ENCODE assay signal across 16 cellular contexts in genomic region chr2:11357428-11357972, GRCh38. TPM values are rescaled to one million over a fixed set of nuclear protein-coding genes. Genes with fewer than 3 reads are reported as not detected.
A peak's percentile ranks its signal among the peaks of the same experiment; 100 is the strongest.
DNase-seq lines count a peak whose midpoint lies in the region; ATAC-seq, FAIRE-seq and TF ChIP-seq lines count a peak whose summit lies in the region.
"Had no signal": no experiment of that assay in that cellular context is flagged by ENCODE, and none has a peak within 500 bp of the region (broad histone marks: within the 10 kb centered on the region; RNA-seq: fewer than 3 reads in every experiment).

No MANE protein-coding gene starts in this region.

- TF ChIP-seq CTCF in HCT116 (IDR thresholded peaks at IDR 0.05 in 2 of 3, conservative IDR thresholded peaks at IDR 0.05 in 1 of 3; ENCODE audit: borderline replicate concordance in 1 of 3, insufficient read depth in 1 of 3, low read depth in 2 of 3, low read length in 2 of 3): no peak
- TF ChIP-seq CTCF in body of pancreas (IDR thresholded peaks at IDR 0.05): no peak
- TF ChIP-seq CTCF in psoas muscle (IDR thresholded peaks at IDR 0.05): no peak

- H3K36me3 ChIP-seq in HCT116 (ENCODE audit: control insufficient read depth in 1 of 2, insufficient read depth in 2 of 2, low read length in 2 of 2) (no peaks in the 10 kb centered on the region), body of pancreas (replicated peaks in 1 of 2; ENCODE audit: insufficient read depth in 1 of 2, low read depth in 2 of 2) (no peaks in the 10 kb centered on the region), psoas muscle (ENCODE audit: insufficient read depth in 1 of 2, low read depth in 1 of 2) (no peaks in the 10 kb centered on the region)

- no peak for TF ChIP-seq POLR2A in HCT116 (IDR thresholded peaks at IDR 0.05; ENCODE audit: borderline replicate concordance, extremely low read depth, insufficient read depth, insufficient read length)
- no peak for TF ChIP-seq POLR2A in body of pancreas (IDR thresholded peaks at IDR 0.05)

- H3K9me2 ChIP-seq in HCT116 (ENCODE audit: insufficient read depth): no peaks in the 10 kb centered on the region

- RAD21 ChIA-PET in HCT116 (lab: Charles Lee; ENCODE audit: low non-redundant PET in 1 of 2, low total read pairs in 2 of 2, uncharacterized antibody in 2 of 2, unreplicated experiment in 2 of 2): interaction anchor here in 1 of 2 experiments (1.3 kb wide), 1 partner anchor 17 kb away, joined by 5 read pairs; no protein-coding TSS in a partner anchor

- CTCF ChIA-PET in HCT116 (lab: Charles Lee): no interaction called here

- DNase-seq in HCT116 (ENCODE audit: low read depth, low spot score) (no peak), body of pancreas (peak in 2 of 4 donors; percentile 12 to 70), left lobe of liver (ENCODE audit: low spot score) (peak; percentile 93), psoas muscle (peak; percentile 75 to 89), NCI-H748 treated with DMSO at 0.1 percent for 48 hours (lab: John Stamatoyannopoulos, UW) (no peak), 8988T (no peak), GM19239 (ENCODE audit: insufficient read length, low spot score) (no peak)
- DNase-seq: activated CD4-positive, alpha-beta T cell treated with anti-CD3 and anti-CD28 coated beads, Interleukin-2, amount 10 ng/mL, durations not matched to agents 7 days and 5 days; activated naive CD4-positive, alpha-beta T cell treated with anti-CD3 and anti-CD28 coated beads for 36 hours; GOT3; midbrain; NCI-H1105; NCI-H526 treated with DMSO at 0.1 percent for 48 hours; stimulated activated CD4-positive, alpha-beta T cell treated with anti-CD3 and anti-CD28 coated beads, Interleukin-4, amount 100 ng/mL, for 4 hours; stimulated activated CD8-positive, alpha-beta memory T cell treated with anti-CD3 and anti-CD28 coated beads, Interleukin-4, amount 100 ng/mL, for 48 hours had no signal

- 82 to 88% methylated on average over 4 to 7 of the region's 7 CpGs for WGBS in body of pancreas, 2 donors
- WGBS in psoas muscle, 3 donors: 24 to 37% (median 36%) methylated on average over 7 of the region's 7 CpGs

- no peak for TF ChIP-seq RAD21 in HCT116 (IDR thresholded peaks at IDR 0.05; ENCODE audit: low read depth)

- H4K20me1 ChIP-seq in HCT116 (ENCODE audit: insufficient read depth): no peaks in the 10 kb centered on the region

- ATAC-seq in HCT116 (peak; percentile 82), body of pancreas (peak; percentile 18), left lobe of liver (peak; percentile 92), psoas muscle (peak; percentile 93 to 97 (median 94)), HG02870 (IDR thresholded peaks at IDR 0.05; ENCODE audit: unreplicated experiment) (no peak)

- no peaks in the 10 kb centered on the region for H3K79me2 ChIP-seq in HCT116 (ENCODE audit: insufficient read depth, low read length)

- H3K9me3 ChIP-seq in HCT116 (ENCODE audit: control insufficient read depth in 1 of 2, insufficient read depth in 1 of 2, low read depth in 1 of 2, low read length in 2 of 2) (no peaks in the 10 kb centered on the region), body of pancreas (no peaks in the 10 kb centered on the region), psoas muscle (no peaks in the 10 kb centered on the region)

- H3K4me2 ChIP-seq in HCT116 (ENCODE audit: low read length): peak overlapping the region; percentile 44

- H3K27me3 ChIP-seq in HCT116 (ENCODE audit: insufficient read depth, low read length): no peaks in the 10 kb centered on the region
- H3K27me3 ChIP-seq in body of pancreas: no peaks in the 10 kb centered on the region
- no peaks in the 10 kb centered on the region for H3K27me3 ChIP-seq in psoas muscle (ENCODE audit: insufficient read depth in 3 of 3, low read length in 2 of 3)

- H3K4me1 ChIP-seq in HCT116 (ENCODE audit: control insufficient read depth in 1 of 2, insufficient read depth in 2 of 2, low read length in 2 of 2): peaks cover 9 to 15% of the 10 kb centered on the region in 2 experiments; a peak in 3 of 4 replicates
- no peaks in the 10 kb centered on the region for H3K4me1 ChIP-seq in body of pancreas
- H3K4me1 ChIP-seq in psoas muscle: peaks cover 27% of the 10 kb centered on the region

- no peak overlapping the region for H3K9ac ChIP-seq in HCT116 (ENCODE audit: low read length)

- intact Hi-C loops in HCT116 (cut with micrococcal nuclease) (no loop called here), body of pancreas (cut with DNase I) (no loop called here), psoas muscle (cut with DNase I) (loop anchor here in 1 of 2 donors (1.0 kb wide), 1 partner anchor 14 kb away; no protein-coding TSS in a partner anchor)

- no peak for FAIRE-seq in GM19239 (lab: Jason Lieb, UNC)

- H3K27ac ChIP-seq in HCT116 (ENCODE audit: low read depth, low read length): no peak overlapping the region
- H3K27ac ChIP-seq in body of pancreas: no peak overlapping the region
- peak overlapping the region; percentile 85 for H3K27ac ChIP-seq in psoas muscle

- no TSS peak for BruUV-seq in HCT116 (replicated peaks; lab: Mats Ljungman, UMichigan)

- POLR2A ChIA-PET in HCT116 (lab: Charles Lee): no interaction called here

- no peak overlapping the region for H3K4me3 ChIP-seq in HCT116 (replicated peaks in 1 of 2; ENCODE audit: low read depth in 1 of 2, low read length in 2 of 2)
- no peak overlapping the region for H3K4me3 ChIP-seq in body of pancreas
- H3K4me3 ChIP-seq in psoas muscle: no peak overlapping the region

- H2AFZ ChIP-seq in HCT116 (ENCODE audit: low read depth, low read length, poor library complexity, severe bottlenecking): peak overlapping the region; percentile 60

TF ChIP-seq in HCT116, 20 proteins besides CTCF, POLR2A, EP300 and RAD21 (continues in another document):
- TF ChIP-seq CEBPB (IDR thresholded peaks at IDR 0.05; ENCODE audit: low read depth) (peak; percentile 69), ZNF274 (IDR thresholded peaks at IDR 0.05; ENCODE audit: low read depth, low read length) (no peak), YY1 (IDR thresholded peaks at IDR 0.05; ENCODE audit: extremely low read depth, insufficient replicate concordance, low read depth, low read length) (no peak), EZH2phosphoT487 (IDR thresholded peaks at IDR 0.05; ENCODE audit: borderline replicate concordance) (no peak), JUND (IDR thresholded peaks at IDR 0.05) (no peak), CBX3 (IDR thresholded peaks at IDR 0.05; ENCODE audit: low read depth) (no peak), ELF1 (IDR thresholded peaks at IDR 0.05; ENCODE audit: borderline replicate concordance, low read depth) (no peak), REST (IDR thresholded peaks at IDR 0.05; ENCODE audit: low read depth) (no peak), FOSL1 (IDR thresholded peaks at IDR 0.05; ENCODE audit: low read depth) (no peak), SP1 (IDR thresholded peaks at IDR 0.05; ENCODE audit: low read depth) (0 out of 2 replicates have a peak, but pooled peaks have one; percentile 10), TCF7L2 (IDR thresholded peaks at IDR 0.05; ENCODE audit: borderline replicate concordance, extremely low read depth, insufficient read depth, insufficient read length) (peak; percentile 46)
- TF ChIP-seq, protein P1, sequence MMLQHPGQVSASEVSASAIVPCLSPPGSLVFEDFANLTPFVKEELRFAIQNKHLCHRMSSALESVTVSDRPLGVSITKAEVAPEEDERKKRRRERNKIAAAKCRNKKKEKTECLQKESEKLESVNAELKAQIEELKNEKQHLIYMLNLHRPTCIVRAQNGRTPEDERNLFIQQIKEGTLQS (IDR thresholded peaks at IDR 0.05): 0 out of 2 replicates have a peak, but pooled peaks have one; percentile 29
- TF ChIP-seq, protein P2, sequence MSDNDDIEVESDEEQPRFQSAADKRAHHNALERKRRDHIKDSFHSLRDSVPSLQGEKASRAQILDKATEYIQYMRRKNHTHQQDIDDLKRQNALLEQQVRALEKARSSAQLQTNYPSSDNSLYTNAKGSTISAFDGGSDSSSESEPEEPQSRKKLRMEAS (IDR thresholded peaks at IDR 0.05): no peak

RNA-seq across cellular contexts. Expression of gene ROCK2, which starts 13.1 kb away (rescaled TPM):
- total RNA-seq in HCT116 (2021; ENCODE audit: unreplicated experiment) (48.0 TPM), body of pancreas (10 to 100 TPM; 24.4 to 32.3 TPM), left lobe of liver (12.0 TPM), psoas muscle (10 to 100 TPM; 59.9 to 80.1 (median 62.4) TPM)
- polyA plus RNA-seq in HCT116 (2012): 5.7 and 9.4 TPM in 2 replicates
- 10 to 100 TPM; 12.1 to 84.4 (median 25.8) TPM for polyA plus RNA-seq in psoas muscle

Comparison
In these comparisons a context has a peak if more than half of its experiments do, and no peak if none do; other contexts are left out.
1. DNase-seq: peak in left lobe of liver (single experiment) and psoas muscle (2 of 2); none in HCT116 (single experiment), NCI-H748 treated with DMSO at 0.1 percent for 48 hours (single experiment), 8988T (single experiment) and GM19239 (single experiment).